2 cellular contexts compared by ENCODE assay signal in the genomic region with DNA sequence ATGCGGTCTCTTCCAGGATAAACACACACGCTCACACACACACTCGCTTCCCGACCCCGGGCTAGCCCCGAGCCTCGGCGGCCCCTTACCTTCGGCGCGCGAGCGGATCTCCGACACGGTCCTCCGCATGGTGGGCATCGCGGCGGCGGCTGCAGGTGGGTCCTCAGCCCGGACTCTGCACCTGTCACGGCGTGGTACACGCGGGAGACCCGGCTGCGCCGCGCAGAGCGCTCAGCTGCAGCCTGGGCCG.
A peak's percentile ranks its signal among the peaks of the same experiment; 100 is the strongest.
TF ChIP-seq lines count a peak whose summit lies in the region.

No MANE protein-coding gene starts in this region.

TF ChIP-seq in endothelial cell of umbilical vein, 7 proteins besides CTCF, POLR2A, EP300 and RAD21 (continued from another document):
- peak; percentile 47 for TF ChIP-seq EZH2 (IDR thresholded peaks at IDR 0.05; ENCODE audit: borderline replicate concordance, low read depth, low read length, severe bottlenecking)

TF ChIP-seq in HEK293T, 16 proteins besides CTCF, POLR2A, EP300 and RAD21 (continued from another document):
- TF ChIP-seq FOXA1 (IDR thresholded peaks at IDR 0.05) (no peak), L3MBTL2 (conservative IDR thresholded peaks at IDR 0.05) (no peak), ELF4 (IDR thresholded peaks at IDR 0.05) (no peak), ARNT (IDR thresholded peaks at IDR 0.05) (no peak), LEF1 (IDR thresholded peaks at IDR 0.05; ENCODE audit: borderline replicate concordance) (no peak)
